Comparison of ENCODE assay signal across 1 cellular context in genomic region chr1:46485564-46486431, GRCh38.
A peak's percentile ranks its signal among the peaks of the same experiment; 100 is the strongest.
TF ChIP-seq lines count a peak whose summit lies in the region.

No MANE protein-coding gene starts in this region.

TF ChIP-seq in H1, 55 proteins besides CTCF, POLR2A, EP300 and RAD21 (continued from another document):
- TF ChIP-seq JUND (IDR thresholded peaks at IDR 0.05; ENCODE audit: low read length) (no peak), YY1 (IDR thresholded peaks at IDR 0.05; ENCODE audit: low read depth, low read length) (peak; percentile 39), ASH2L (IDR thresholded peaks at IDR 0.05; ENCODE audit: low read length) (no peak), SP4 (IDR thresholded peaks at IDR 0.05; ENCODE audit: low read length) (no peak), E2F6 (IDR thresholded peaks at IDR 0.05) (peak; percentile 90), NRF1 (IDR thresholded peaks at IDR 0.05; ENCODE audit: low read depth, low read length) (no peak), EGR1 (IDR thresholded peaks at IDR 0.05; ENCODE audit: borderline replicate concordance, low read depth, low read length) (no peak), NANOG (IDR thresholded peaks at IDR 0.05; ENCODE audit: insufficient read depth, low read depth, low read length, poor library complexity, severe bottlenecking) (no peak), CHD2 (IDR thresholded peaks at IDR 0.05; ENCODE audit: low read length) (no peak), HDAC2 (IDR thresholded peaks at IDR 0.05; ENCODE audit: borderline replicate concordance in 1 of 2, low read depth in 2 of 2, low read length in 2 of 2) (no peak), CTBP2 (IDR thresholded peaks at IDR 0.05; ENCODE audit: borderline replicate concordance, insufficient read depth, insufficient read length, low read length) (no peak), RNF2 (IDR thresholded peaks at IDR 0.05; ENCODE audit: borderline replicate concordance, low read depth, low read length, missing control alignments, poor library complexity, severe bottlenecking) (peak; percentile 27), KDM4A (IDR thresholded peaks at IDR 0.05; ENCODE audit: low read depth, low read length, severe bottlenecking) (peak; percentile 49), SRF (IDR thresholded peaks at IDR 0.05; ENCODE audit: low read depth, low read length) (no peak), BRCA1 (IDR thresholded peaks at IDR 0.05; ENCODE audit: low read depth, low read length) (no peak), SUZ12 (IDR thresholded peaks at IDR 0.05; ENCODE audit: low read length) (peak; percentile 83), TAF7 (optimal IDR thresholded peaks at IDR 0.05; ENCODE audit: borderline replicate concordance, low read depth, low read length) (no peak), ATF3 (IDR thresholded peaks at IDR 0.05; ENCODE audit: insufficient read depth, low read depth, low read length) (no peak), GABPA (IDR thresholded peaks at IDR 0.05; ENCODE audit: borderline replicate concordance, insufficient read depth, low read length) (no peak), MAFK (IDR thresholded peaks at IDR 0.05; ENCODE audit: low read depth, low read length) (no peak), KDM1A (IDR thresholded peaks at IDR 0.05; ENCODE audit: borderline replicate concordance, low read length) (no peak), KDM5A (IDR thresholded peaks at IDR 0.05; ENCODE audit: low read length) (no peak), SAP30 (IDR thresholded peaks at IDR 0.05; ENCODE audit: insufficient read depth, insufficient replicate concordance, low read length) (no peak), HDAC6 (IDR thresholded peaks at IDR 0.05; ENCODE audit: low read depth, low read length) (no peak), FOSL1 (IDR thresholded peaks at IDR 0.05; ENCODE audit: insufficient read depth, low read depth, low read length) (no peak), CBX8 (IDR thresholded peaks at IDR 0.05; ENCODE audit: borderline replicate concordance, low read depth, low read length) (no peak), TAF1 (IDR thresholded peaks at IDR 0.05; ENCODE audit: low read depth, low read length) (no peak), TEAD4 (IDR thresholded peaks at IDR 0.05; ENCODE audit: low read depth, low read length) (no peak), CHD1 (IDR thresholded peaks at IDR 0.05; ENCODE audit: low read depth, low read length) (no peak), EZH2 (IDR thresholded peaks at IDR 0.05; ENCODE audit: low read depth, low read length, severe bottlenecking) (peak; percentile 57), SIRT6 (IDR thresholded peaks at IDR 0.05; ENCODE audit: low read length) (no peak)
TF ChIP-seq in H1: peak in this region for 7.
